In the genomic region with DNA sequence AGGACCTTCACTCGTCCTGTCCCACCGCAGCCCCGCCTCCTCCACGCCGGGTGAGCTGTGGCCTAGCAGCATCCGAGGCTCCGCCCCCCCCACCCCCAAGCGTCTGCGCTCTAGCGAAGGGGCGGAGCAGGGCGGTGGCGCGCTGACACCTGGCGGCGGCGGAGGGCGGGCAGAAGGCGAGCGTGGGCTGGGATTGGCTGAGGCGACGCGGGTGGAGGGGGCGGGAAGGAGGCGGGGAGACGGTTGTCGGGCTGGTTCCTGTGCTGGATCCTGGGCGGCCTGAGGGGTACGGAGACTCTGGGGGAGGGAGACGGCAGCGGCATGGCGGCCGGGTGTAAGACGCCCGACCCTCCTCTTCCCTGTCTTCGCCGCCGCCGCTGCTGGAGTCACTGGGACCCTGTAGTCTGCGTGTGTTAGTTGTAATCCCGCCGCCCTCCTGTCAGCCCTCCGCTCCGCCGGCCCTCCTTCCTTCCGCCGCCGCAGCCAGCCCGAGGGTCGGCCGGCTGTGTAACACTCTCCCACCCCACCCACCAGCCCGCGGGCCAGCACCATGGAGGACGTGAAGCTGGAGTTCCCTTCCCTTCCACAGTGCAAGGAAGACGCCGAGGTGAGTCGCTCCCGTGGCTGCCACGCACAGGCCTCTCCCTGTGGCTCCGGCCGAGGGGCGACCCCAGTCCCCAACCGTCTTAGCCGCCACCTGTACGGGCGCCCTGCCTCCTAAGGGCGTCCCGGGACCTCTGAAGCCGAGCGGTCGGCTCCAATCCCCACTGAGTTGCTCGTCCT, we compare ENCODE assay signal across 8 cellular contexts. TPM values are rescaled to one million over a fixed set of nuclear protein-coding genes. Genes with fewer than 3 reads are reported as not detected.
DNase-seq lines count a peak whose midpoint lies in the region; ATAC-seq, FAIRE-seq and TF ChIP-seq lines count a peak whose summit lies in the region.

TSS of gene STYX (plus strand) at position 242 of the 783 bp plus-strand sequence. CDS start at position 551, 309 bp downstream.

- DNase-seq in GM18507 (ENCODE audit: extremely low spot score, insufficient read length, low read depth) (peak; percentile 72), NCI-H1930 (lab: John Stamatoyannopoulos, UW) (peak; percentile 95), ascending aorta (ENCODE audit: low spot score in 2 of 2) (peak; percentile 98 to 99), right cardiac atrium (peak; percentile 99 to 100 (median 100)), pulmonary artery endothelial cell (ENCODE audit: low read depth, low spot score) (peak; percentile 94), urothelium cell line (ENCODE audit: low spot score) (peak; percentile 100)

- H3K27me3 ChIP-seq in ascending aorta (no peaks in the 10 kb centered on the region), right cardiac atrium (ENCODE audit: control insufficient read depth, insufficient read depth) (no peaks in the 10 kb centered on the region)

- FAIRE-seq in GM18507 (lab: Jason Lieb, UNC) (peak; percentile 98), urothelium cell line (lab: Jason Lieb, UNC) (peak; percentile 99)

- intact Hi-C loops in T-helper 2 cell treated with Interferon-gamma antibody and Interleukin-4, amounts not matched to agents 100 ng/mL and 5 ng/mL, for 36 hours (cut with micrococcal nuclease), result loop anchor here (1.0 to 2.0 kb wide), 6 partner anchors 12 to 423 kb away; partner anchors contain the start of genes DDHD1, GNPNAT1, GPR137C and PSMC6
- intact Hi-C loops in ascending aorta (cut with DNase I), result loop anchor here (1.0 to 5.0 kb wide), 5 partner anchors 23 to 232 kb away; partner anchors contain the start of genes ERO1A, GNPNAT1, GPR137C and PSMC6
- intact Hi-C loops in right cardiac atrium (cut with DNase I), result no loop called here

- TF ChIP-seq CTCF in ascending aorta (IDR thresholded peaks at IDR 0.05), result peak in 1 of 3 experiments; percentile 19

- H3K4me1 ChIP-seq in ascending aorta (peaks cover 0 to 4% of the 10 kb centered on the region in 2 donors), right cardiac atrium (ENCODE audit: control insufficient read depth, insufficient read depth, low read length) (no peaks in the 10 kb centered on the region)

- H3K36me3 ChIP-seq in ascending aorta, result peaks cover 0 to 20% of the 10 kb centered on the region in 2 donors

- ATAC-seq in HG02973 (IDR thresholded peaks at IDR 0.05; ENCODE audit: unreplicated experiment), result peak; percentile 92
- ATAC-seq in right cardiac atrium, result peak; percentile 99

- peak within 1 kb of the TSS; percentile 88 to 99 for H3K4me3 ChIP-seq in ascending aorta
- peak within 1 kb of the TSS; percentile 61 for H3K4me3 ChIP-seq in right cardiac atrium (ENCODE audit: low read length)

- H3K27ac ChIP-seq in ascending aorta (peak within 1 kb of the TSS; percentile 85 to 93), right cardiac atrium (ENCODE audit: low read length) (peak within 1 kb of the TSS; percentile 84)

- no peaks in the 10 kb centered on the region for H3K9me3 ChIP-seq in ascending aorta
- no peaks in the 10 kb centered on the region for H3K9me3 ChIP-seq in right cardiac atrium (ENCODE audit: control insufficient read depth, low read length)

- WGBS in right cardiac atrium, result under 1% methylated on average over 72 of the region's 72 CpGs

RNA-seq across cellular contexts. Expression of gene STYX, which starts in this region (rescaled TPM):
- 23.4 and 25.5 TPM in 2 replicates for total RNA-seq in T-helper 2 cell treated with Interferon-gamma antibody and Interleukin-4, amounts not matched to agents 100 ng/mL and 5 ng/mL, for 36 hours
- total RNA-seq in ascending aorta (5.2 TPM), right cardiac atrium (10 to 100 TPM; 12.7 to 13.6 (median 12.9) TPM), pulmonary artery endothelial cell (20.0 and 26.4 TPM in 2 replicates)
- polyA plus RNA-seq in right cardiac atrium, result 6.6 TPM

Comparison
In these comparisons a context has a peak if more than half of its experiments do, and no peak if none do; other contexts are left out.
1. Peak in every context shown above with its lines: DNase-seq, ATAC-seq, H3K4me3 ChIP-seq and H3K27ac ChIP-seq.
2. intact Hi-C loops: an anchor here in T-helper 2 cell treated with Interferon-gamma antibody and Interleukin-4, amounts not matched to agents 100 ng/mL and 5 ng/mL, for 36 hours (1.0 to 2.0 kb wide) and ascending aorta (1.0 to 5.0 kb wide); none called in right cardiac atrium.